9 cellular contexts compared by ENCODE assay signal in genomic region chr6:85537055-85537494, GRCh38. TPM values are rescaled to one million over a fixed set of nuclear protein-coding genes. Genes with fewer than 3 reads are reported as not detected.
DNase-seq lines count a peak whose midpoint lies in the region; ATAC-seq and TF ChIP-seq lines count a peak whose summit lies in the region.
"Had no signal": no experiment of that assay in that cellular context is flagged by ENCODE, and none has a peak within 500 bp of the region (broad histone marks: within the 10 kb centered on the region; RNA-seq: fewer than 3 reads in every experiment).

No MANE protein-coding gene starts in this region.

- H2AFZ ChIP-seq in mesenchymal stem cell (ENCODE audit: low read depth, low read length): no peak overlapping the region

- peaks cover 27% of the 10 kb centered on the region for H3K36me3 Mint-ChIP-seq in CD4-positive, CD25-positive, alpha-beta regulatory T cell
- no peaks in the 10 kb centered on the region for H3K36me3 Mint-ChIP-seq in activated naive CD4-positive, alpha-beta T cell treated with anti-CD3 and anti-CD28 coated beads, Interleukin-2, amount 50 U/mL, for 72 hours

- TF ChIP-seq CTCF in astrocyte of the cerebellum (IDR thresholded peaks at IDR 0.05; ENCODE audit: low read depth, low read length, missing control alignments): peak; percentile 10

- in situ Hi-C loops in astrocyte of the cerebellum (cut with HindIII; ENCODE audit: low sequenced_read_pairs): no loop called here

- WGBS in mesenchymal stem cell: no CpG with 5 or more reads among the region's 2 CpGs

- H3K36me3 ChIP-seq in CD4-positive, CD25-positive, alpha-beta regulatory T cell (ENCODE audit: control insufficient read depth, insufficient read depth, low read length): peaks cover 37% of the 10 kb centered on the region
- H3K36me3 ChIP-seq in mesenchymal stem cell (ENCODE audit: control insufficient read depth in 1 of 2, insufficient read depth in 2 of 2, low read depth in 1 of 2, low read length in 2 of 2): peaks cover 8 to 59% of the 10 kb centered on the region in 2 experiments

- no peak overlapping the region for H2BK12ac ChIP-seq in mesenchymal stem cell (ENCODE audit: low read length in 2 of 2)

- no peak overlapping the region for H4K91ac ChIP-seq in mesenchymal stem cell (ENCODE audit: low read length)

- H2BK120ac ChIP-seq in mesenchymal stem cell (ENCODE audit: low read depth, low read length): no peak overlapping the region

- peak in 2 of 3 donors; percentile 11 to 20 for DNase-seq in CD4-positive, CD25-positive, alpha-beta regulatory T cell
- DNase-seq in HT1080 (ENCODE audit: low read depth): peak; percentile 15
- DNase-seq in astrocyte of the cerebellum (ENCODE audit: low read depth): peak; percentile 1
- peak; percentile 25 for DNase-seq in mesenchymal stem cell
- DNase-seq in islet precursor cell: no peak
- no peak for DNase-seq in activated naive CD4-positive, alpha-beta T cell treated with anti-CD3 and anti-CD28 coated beads, Interleukin-2, amount 50 U/mL, for 72 hours (ENCODE audit: low spot score in 2 of 2)

- H2BK5ac ChIP-seq in mesenchymal stem cell (ENCODE audit: low read depth, low read length, poor library complexity, severe bottlenecking): no peak overlapping the region

- no peak overlapping the region for H3K27ac ChIP-seq in CD4-positive, CD25-positive, alpha-beta regulatory T cell (ENCODE audit: insufficient read depth, low read length, poor library complexity, severe bottlenecking)
- H3K27ac ChIP-seq in mesenchymal stem cell (ENCODE audit: low read length, poor library complexity, severe bottlenecking): no peak overlapping the region

- H3K27me3 Mint-ChIP-seq in CD4-positive, CD25-positive, alpha-beta regulatory T cell: no peaks in the 10 kb centered on the region

- no peak overlapping the region for H3K4me3 Mint-ChIP-seq in CD4-positive, CD25-positive, alpha-beta regulatory T cell
- H3K4me3 Mint-ChIP-seq: T-helper 1 cell treated with Interleukin-12 subunit alpha and Interleukin-12 subunit beta and Interleukin-4 antibody, amounts not matched to agents 30 μg/mL and 1 μg/mL, for 36 hours had no signal

- H3K9me3 Mint-ChIP-seq in CD4-positive, CD25-positive, alpha-beta regulatory T cell: no peaks in the 10 kb centered on the region
- H3K9me3 Mint-ChIP-seq in activated naive CD4-positive, alpha-beta T cell treated with anti-CD3 and anti-CD28 coated beads, Interleukin-2, amount 50 U/mL, for 72 hours: no peaks in the 10 kb centered on the region
- H3K9me3 Mint-ChIP-seq: T-helper 1 cell treated with Interleukin-12 subunit alpha and Interleukin-12 subunit beta and Interleukin-4 antibody, amounts not matched to agents 30 μg/mL and 1 μg/mL, for 36 hours had no signal

- H3K4me1 ChIP-seq in CD4-positive, CD25-positive, alpha-beta regulatory T cell (ENCODE audit: control insufficient read depth, insufficient read depth, low read length, poor library complexity, severe bottlenecking): no peaks in the 10 kb centered on the region
- no peaks in the 10 kb centered on the region for H3K4me1 ChIP-seq in mesenchymal stem cell (ENCODE audit: control insufficient read depth, insufficient read depth, low read depth, low read length)

- H3K4ac ChIP-seq in mesenchymal stem cell (ENCODE audit: low read depth in 1 of 2, low read length in 2 of 2): no peak overlapping the region

- no peak overlapping the region for H3K23ac ChIP-seq in mesenchymal stem cell (ENCODE audit: low read length in 2 of 2)

- H3K27me3 ChIP-seq in CD4-positive, CD25-positive, alpha-beta regulatory T cell (ENCODE audit: control insufficient read depth, insufficient read depth, low read length): no peaks in the 10 kb centered on the region
- H3K27me3 ChIP-seq in mesenchymal stem cell (ENCODE audit: control insufficient read depth in 1 of 2, insufficient read depth in 1 of 2, low read length in 2 of 2): no peaks in the 10 kb centered on the region

- no peak overlapping the region for H3K4me2 ChIP-seq in mesenchymal stem cell (ENCODE audit: low read length, poor library complexity, severe bottlenecking)

- no peak overlapping the region for H3K18ac ChIP-seq in mesenchymal stem cell (ENCODE audit: low read depth in 1 of 2, low read length in 2 of 2)

- H3K9ac ChIP-seq in mesenchymal stem cell (ENCODE audit: low read length): peak overlapping the region; percentile 49

- H3K9me3 ChIP-seq in CD4-positive, CD25-positive, alpha-beta regulatory T cell (ENCODE audit: control insufficient read depth in 2 of 2, low read length in 2 of 2): no peaks in the 10 kb centered on the region
- H3K9me3 ChIP-seq in mesenchymal stem cell (ENCODE audit: control insufficient read depth, low read length): no peaks in the 10 kb centered on the region

- peaks cover 14% of the 10 kb centered on the region for H3K79me1 ChIP-seq in mesenchymal stem cell (replicated peaks; ENCODE audit: low read length, poor library complexity, severe bottlenecking)

- no peak overlapping the region for H3K14ac ChIP-seq in mesenchymal stem cell (ENCODE audit: low read length in 2 of 2)

- H3K4me1 Mint-ChIP-seq in CD4-positive, CD25-positive, alpha-beta regulatory T cell: peaks cover 2 to 12% (median 4%) of the 10 kb centered on the region in 4 donors

- H2AK5ac ChIP-seq in mesenchymal stem cell (ENCODE audit: low read length, severe bottlenecking): no peak overlapping the region

- H4K8ac ChIP-seq in mesenchymal stem cell (ENCODE audit: low read length): no peak overlapping the region

- no peak overlapping the region for H3K27ac Mint-ChIP-seq in CD4-positive, CD25-positive, alpha-beta regulatory T cell
- no peak overlapping the region for H3K27ac Mint-ChIP-seq in activated naive CD4-positive, alpha-beta T cell treated with anti-CD3 and anti-CD28 coated beads, Interleukin-2, amount 50 U/mL, for 72 hours
- H3K27ac Mint-ChIP-seq: T-helper 1 cell treated with Interleukin-12 subunit alpha and Interleukin-12 subunit beta and Interleukin-4 antibody, amounts not matched to agents 30 μg/mL and 1 μg/mL, for 36 hours had no signal

- ATAC-seq in CD4-positive, CD25-positive, alpha-beta regulatory T cell (ENCODE audit: low read depth in 2 of 2): no peak
- ATAC-seq in HG02840 (IDR thresholded peaks at IDR 0.05; ENCODE audit: low FRiP score, unreplicated experiment) (no peak), GM18517 (IDR thresholded peaks at IDR 0.05; ENCODE audit: unreplicated experiment) (no peak)
- ATAC-seq in activated naive CD4-positive, alpha-beta T cell treated with anti-CD3 and anti-CD28 coated beads, Interleukin-2, amount 50 U/mL, for 72 hours: no peak

- H2BK15ac ChIP-seq in mesenchymal stem cell (ENCODE audit: low read depth, poor library complexity, severe bottlenecking): no peak overlapping the region

- H3K4me3 ChIP-seq in CD4-positive, CD25-positive, alpha-beta regulatory T cell (ENCODE audit: low read depth, low read length): no peak overlapping the region
- H3K4me3 ChIP-seq in astrocyte of the cerebellum (ENCODE audit: low read depth, low read length) (no peak overlapping the region), mesenchymal stem cell (ENCODE audit: insufficient read depth in 1 of 2, low read depth in 1 of 2, low read length in 2 of 2) (no peak overlapping the region)

RNA-seq across cellular contexts. Expression of gene SNX14, which starts 56.6 kb away (rescaled TPM):
- total RNA-seq in CD4-positive, CD25-positive, alpha-beta regulatory T cell: 46.1 TPM
- polyA plus RNA-seq in CD4-positive, CD25-positive, alpha-beta regulatory T cell: 10 to 100 TPM; 50.4 to 63.2 (median 52.3) TPM
- total RNA-seq in HT1080 (2014; rRNA removed; shearing (Covaris generic)): 86.3 and 87.8 TPM in 2 replicates
- 68.1 and 84.2 TPM in 2 replicates for polyA plus RNA-seq in HT1080 (2015; cell fraction: cytosol; rRNA removed)
- polyA plus RNA-seq in HT1080 (2015; cell fraction: nucleus; rRNA removed): 223 and 232 TPM in 2 replicates
- polyA plus RNA-seq in mesenchymal stem cell (2013, experiment 1 of 2): 51.7 TPM
- 55.6 TPM for polyA plus RNA-seq in mesenchymal stem cell (2013, experiment 2 of 2)
- 10 to 100 TPM; 53.6 to 54.8 TPM for total RNA-seq in activated naive CD4-positive, alpha-beta T cell treated with anti-CD3 and anti-CD28 coated beads, Interleukin-2, amount 50 U/mL, for 72 hours

Comparison
In these comparisons a context has a peak if more than half of its experiments do, and no peak if none do; other contexts are left out.
1. DNase-seq: peak in CD4-positive, CD25-positive, alpha-beta regulatory T cell (2 of 3), HT1080 (single experiment), astrocyte of the cerebellum (single experiment) and mesenchymal stem cell (single experiment); none in islet precursor cell (single experiment) and activated naive CD4-positive, alpha-beta T cell treated with anti-CD3 and anti-CD28 coated beads, Interleukin-2, amount 50 U/mL, for 72 hours (0 of 2).